In the genomic region with DNA sequence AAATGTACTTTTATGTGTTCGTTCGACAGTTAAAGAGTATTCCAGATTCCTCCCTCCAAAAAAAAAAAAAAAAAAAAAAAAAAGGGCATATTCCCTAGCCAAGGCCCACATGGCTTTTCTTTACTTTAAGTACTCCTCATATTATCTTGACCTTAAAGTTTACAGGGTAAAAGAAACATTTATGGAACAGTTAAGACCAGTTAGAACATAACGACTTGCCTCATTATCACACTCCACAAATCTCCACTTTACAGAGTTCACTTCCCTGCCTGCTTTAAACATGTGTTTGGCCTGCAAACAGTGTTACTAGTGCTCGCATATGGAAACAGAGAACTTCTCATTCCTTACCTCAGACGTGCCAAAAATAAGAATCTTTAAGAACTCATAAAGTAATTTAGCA, we compare ENCODE assay signal across 14 cellular contexts.
"Had no signal": no experiment of that assay in that cellular context is flagged by ENCODE, and none has a peak within 500 bp of the region (broad histone marks: within the 10 kb centered on the region; RNA-seq: fewer than 3 reads in every experiment).

No MANE protein-coding gene starts in this region.

- H3K4me1 Mint-ChIP-seq: activated CD4-positive, alpha-beta memory T cell treated with anti-CD3 and anti-CD28 coated beads, Interleukin-2, amount 10 ng/mL, durations not matched to agents 7 days and 5 days; natural killer cell had no signal

- H3K27me3 Mint-ChIP-seq: activated CD4-positive, alpha-beta memory T cell treated with anti-CD3 and anti-CD28 coated beads, Interleukin-2, amount 10 ng/mL, durations not matched to agents 7 days and 5 days had no signal

- H3K4me3 ChIP-seq: breast epithelium, esophagus squamous epithelium, heart right ventricle, lung, psoas muscle, stomach, thyroid gland had no signal

- H3K9me3 Mint-ChIP-seq: activated CD4-positive, alpha-beta memory T cell treated with anti-CD3 and anti-CD28 coated beads, Interleukin-2, amount 10 ng/mL, durations not matched to agents 7 days and 5 days; natural killer cell had no signal

- H3K4me3 Mint-ChIP-seq: activated CD4-positive, alpha-beta memory T cell treated with anti-CD3 and anti-CD28 coated beads, Interleukin-2, amount 10 ng/mL, durations not matched to agents 7 days and 5 days; natural killer cell had no signal

- H3K4me1 ChIP-seq: breast epithelium, esophagus squamous epithelium, heart right ventricle, psoas muscle had no signal

- H3K27ac ChIP-seq: breast epithelium, heart right ventricle, psoas muscle, thyroid gland, VCaP had no signal

- DNase-seq: activated CD4-positive, alpha-beta memory T cell treated with anti-CD3 and anti-CD28 coated beads, Interleukin-2, amount 10 ng/mL, durations not matched to agents 7 days and 5 days; activated naive CD4-positive, alpha-beta T cell; aorta; esophagus squamous epithelium; foreskin melanocyte; heart right ventricle; natural killer cell; psoas muscle; stimulated activated CD4-positive, alpha-beta T cell treated with anti-CD3 and anti-CD28 coated beads, Interleukin-4, amount 100 ng/mL, for 4 hours; stomach; thyroid gland had no signal

- H3K36me3 ChIP-seq: breast epithelium, esophagus squamous epithelium, heart right ventricle, stomach, thyroid gland had no signal

- H3K27me3 ChIP-seq: breast epithelium, esophagus squamous epithelium, heart right ventricle, stomach, thyroid gland had no signal

- H3K27ac Mint-ChIP-seq: activated CD4-positive, alpha-beta memory T cell treated with anti-CD3 and anti-CD28 coated beads, Interleukin-2, amount 10 ng/mL, durations not matched to agents 7 days and 5 days; natural killer cell had no signal

- H3K36me3 Mint-ChIP-seq: natural killer cell had no signal
